ENCODE assay signal across 14 cellular contexts in genomic region chr6:37126554-37126906, GRCh38. TPM values are rescaled to one million over a fixed set of nuclear protein-coding genes. Genes with fewer than 3 reads are reported as not detected.
DNase-seq lines count a peak whose midpoint lies in the region; ATAC-seq and TF ChIP-seq lines count a peak whose summit lies in the region.
"Had no signal": no experiment of that assay in that cellular context is flagged by ENCODE, and none has a peak within 500 bp of the region (broad histone marks: within the 10 kb centered on the region; RNA-seq: fewer than 3 reads in every experiment).

No MANE protein-coding gene starts in this region.

- H3K4me3 Mint-ChIP-seq in GM23338 = peak overlapping the region; percentile 66
- no peak overlapping the region for H3K4me3 Mint-ChIP-seq in endothelial cell (ENCODE audit: unreplicated experiment)
- peak overlapping the region; percentile 73 for H3K4me3 Mint-ChIP-seq in neural progenitor cell
- H3K4me3 Mint-ChIP-seq: activated CD8-positive, alpha-beta T cell treated with anti-CD3 and anti-CD28 coated beads for 36 hours had no signal

- H3K27me3 Mint-ChIP-seq in GM23338 (ENCODE audit: insufficient read depth, low read depth, poor library complexity) (peaks cover 15% of the 10 kb centered on the region), endothelial cell (ENCODE audit: unreplicated experiment) (peaks cover 5% of the 10 kb centered on the region), neural progenitor cell (ENCODE audit: insufficient read depth, low read depth) (peaks cover 18% of the 10 kb centered on the region)
- H3K27me3 Mint-ChIP-seq: activated CD8-positive, alpha-beta T cell treated with anti-CD3 and anti-CD28 coated beads for 36 hours had no signal

- H3K79me2 ChIP-seq in GM23338 (replicated peaks; ENCODE audit: insufficient read depth) = peaks cover 66% of the 10 kb centered on the region
- H3K79me2 ChIP-seq in neural progenitor cell (ENCODE audit: low read depth) = peaks cover 3% of the 10 kb centered on the region

- DNase-seq in GM23338 (ENCODE audit: low spot score) (no peak), Panc1 (ENCODE audit: low read depth, low spot score) (no peak), endothelial cell (ENCODE audit: low spot score) (no peak), neural progenitor cell (ENCODE audit: low spot score) (no peak), GM10248 (ENCODE audit: extremely low spot score) (no peak), retina (no peak), NCI-H1417 treated with DMSO at 0.1 percent for 48 hours (lab: John Stamatoyannopoulos, UW) (no peak), GM13977 (ENCODE audit: low spot score) (no peak)
- DNase-seq: activated CD8-positive, alpha-beta T cell treated with anti-CD3 and anti-CD28 coated beads for 36 hours; BE2C; colonic mucosa; erythroblast; left colon; NCI-H1694 had no signal

- H3K9ac ChIP-seq in neural progenitor cell = no peak overlapping the region

- intact Hi-C loops in Panc1 (cut with micrococcal nuclease; ENCODE audit: unreplicated experiment) = loop anchor here (5.0 kb wide), 1 partner anchor 69 kb away; no protein-coding TSS in a partner anchor

- peaks cover 36% of the 10 kb centered on the region for H3K36me3 Mint-ChIP-seq in GM23338 (ENCODE audit: low read depth)
- H3K36me3 Mint-ChIP-seq in endothelial cell (ENCODE audit: low read depth, unreplicated experiment) = no peaks in the 10 kb centered on the region
- H3K36me3 Mint-ChIP-seq in neural progenitor cell = no peaks in the 10 kb centered on the region

- H3K9me3 Mint-ChIP-seq in GM23338 = no peaks in the 10 kb centered on the region
- H3K9me3 Mint-ChIP-seq in endothelial cell (ENCODE audit: unreplicated experiment) = no peaks in the 10 kb centered on the region
- H3K9me3 Mint-ChIP-seq in neural progenitor cell = no peaks in the 10 kb centered on the region
- H3K9me3 Mint-ChIP-seq: activated CD8-positive, alpha-beta T cell treated with anti-CD3 and anti-CD28 coated beads for 36 hours had no signal

- peaks cover 66% of the 10 kb centered on the region for H3K4me1 Mint-ChIP-seq in GM23338
- peaks cover 20% of the 10 kb centered on the region for H3K4me1 Mint-ChIP-seq in endothelial cell (ENCODE audit: unreplicated experiment)
- H3K4me1 Mint-ChIP-seq in neural progenitor cell = peaks cover 64% of the 10 kb centered on the region

- ATAC-seq in GM23338 = no peak
- no peak for ATAC-seq in Panc1
- ATAC-seq: activated CD8-positive, alpha-beta T cell treated with anti-CD3 and anti-CD28 coated beads for 36 hours; left colon had no signal

- H2AFZ ChIP-seq in GM23338 = no peak overlapping the region
- H2AFZ ChIP-seq in neural progenitor cell (replicated peaks) = no peak overlapping the region

- H3K36me3 ChIP-seq in GM23338 (ENCODE audit: insufficient read depth) = peaks cover under 1% of the 10 kb centered on the region
- H3K36me3 ChIP-seq in Panc1 (ENCODE audit: control insufficient read depth, insufficient read depth, low read length) = no peaks in the 10 kb centered on the region
- H3K36me3 ChIP-seq in neural progenitor cell = no peaks in the 10 kb centered on the region
- H3K36me3 ChIP-seq: BE2C, colonic mucosa had no signal

- no TSS peak for BruUV-seq in Panc1 (replicated peaks; lab: Mats Ljungman, UMichigan)

- no peaks in the 10 kb centered on the region for H3K27me3 ChIP-seq in GM23338 (ENCODE audit: insufficient read depth)
- no peaks in the 10 kb centered on the region for H3K27me3 ChIP-seq in Panc1 (ENCODE audit: control insufficient read depth, insufficient read depth, low read length)
- no peaks in the 10 kb centered on the region for H3K27me3 ChIP-seq in neural progenitor cell
- H3K27me3 ChIP-seq: BE2C, colonic mucosa had no signal

- H3K27ac Mint-ChIP-seq in GM23338 (peak overlapping the region; percentile 97), endothelial cell (ENCODE audit: unreplicated experiment) (peak overlapping the region; percentile 90), neural progenitor cell (peak overlapping the region; percentile 98)
- H3K27ac Mint-ChIP-seq: activated CD8-positive, alpha-beta T cell treated with anti-CD3 and anti-CD28 coated beads for 36 hours had no signal

- H3K4me2 ChIP-seq in GM23338 (peak overlapping the region; percentile 35), neural progenitor cell (peak overlapping the region; percentile 56)

- 0 out of 2 replicates have a peak, but pooled peaks cover 3% of the 10 kb centered on the region for H4K20me1 ChIP-seq in GM23338 (replicated peaks; ENCODE audit: insufficient read depth)
- peaks cover 10% of the 10 kb centered on the region for H4K20me1 ChIP-seq in neural progenitor cell (ENCODE audit: low read depth)

- H3K4me3 ChIP-seq in GM23338 (peak overlapping the region; percentile 44), Panc1 (ENCODE audit: low read depth in 2 of 2, low read length in 2 of 2) (peak overlapping the region; percentile 14 to 19; a peak in 3 of 4 replicates), neural progenitor cell (peak overlapping the region; percentile 29)
- H3K4me3 ChIP-seq: colonic mucosa had no signal

- in situ Hi-C loops in Panc1 (cut with HindIII; ENCODE audit: low pct_unique_long_range_greater_than_20kb, low sequenced_read_pairs) = no loop called here
- in situ Hi-C loops in GM13977 (cut with MboI; ENCODE audit: low pct_unique_long_range_greater_than_20kb, low sequenced_read_pairs, unreplicated experiment) = no loop called here

- H3K9me3 ChIP-seq in Panc1 (ENCODE audit: control insufficient read depth, insufficient read depth, low read depth, low read length) (no peaks in the 10 kb centered on the region), neural progenitor cell (ENCODE audit: low read depth) (no peaks in the 10 kb centered on the region)
- H3K9me3 ChIP-seq: BE2C, colonic mucosa had no signal

- CTCF ChIA-PET in Panc1 (lab: Charles Lee) = no interaction called here
- CTCF ChIA-PET in GM10248 (lab: Yijun Ruan, JAX) = no interaction called here

- no peak for TF ChIP-seq CTCF in GM23338 (conservative IDR thresholded peaks at IDR 0.05; ENCODE audit: low read depth in 2 of 2)
- no peak for TF ChIP-seq CTCF in Panc1 (IDR thresholded peaks at IDR 0.05)
- TF ChIP-seq CTCF in endothelial cell (IDR thresholded peaks at IDR 0.05; ENCODE audit: unreplicated experiment) = no peak
- TF ChIP-seq CTCF in neural progenitor cell (IDR thresholded peaks at IDR 0.05) = peak; percentile 26
- TF ChIP-seq CTCF in GM10248 (IDR thresholded peaks at IDR 0.05; ENCODE audit: control extremely low read depth, extremely low read depth, low read depth, missing control alignments) = no peak
- no peak for TF ChIP-seq CTCF in GM13977 (IDR thresholded peaks at IDR 0.05; ENCODE audit: extremely low read depth, insufficient read depth, missing control alignments)

- H3K27ac ChIP-seq in GM23338 (ENCODE audit: low read depth) (peak overlapping the region; percentile 95), Panc1 (ENCODE audit: low read length) (peak overlapping the region; percentile 98), neural progenitor cell (peak overlapping the region; percentile 72)
- H3K27ac ChIP-seq: colonic mucosa had no signal

- POLR2A ChIA-PET in Panc1 (lab: Charles Lee) = no interaction called here
- POLR2A ChIA-PET in GM10248 (lab: Yijun Ruan, JAX) = no interaction called here

- peaks cover 63% of the 10 kb centered on the region for H3K4me1 ChIP-seq in GM23338 (ENCODE audit: insufficient read depth)
- H3K4me1 ChIP-seq in Panc1 (ENCODE audit: control insufficient read depth, insufficient read depth, low read length) = peaks cover 53% of the 10 kb centered on the region
- peaks cover 27% of the 10 kb centered on the region for H3K4me1 ChIP-seq in neural progenitor cell

- H3F3A ChIP-seq in GM23338 (replicated peaks; ENCODE audit: low read depth) (peaks cover 19% of the 10 kb centered on the region), neural progenitor cell (ENCODE audit: low read depth) (peaks cover 58% of the 10 kb centered on the region)

- no peaks in the 10 kb centered on the region for H3K9me2 ChIP-seq in GM23338 (ENCODE audit: insufficient read depth)

TF ChIP-seq in GM23338, 12 proteins besides CTCF, POLR2A, EP300 and RAD21 (continues in another document):
- no peak for TF ChIP-seq JUNB (IDR thresholded peaks at IDR 0.05; ENCODE audit: unreplicated experiment)

RNA-seq across cellular contexts. Expression of gene PIM1, which starts 43.4 kb away (rescaled TPM):
- 64.0 and 74.2 TPM in 2 replicates for total RNA-seq in GM23338 (2014; rRNA removed; shearing (Covaris generic))
- polyA plus RNA-seq in GM23338 (2016; fragmentation: Nextera tagmentation; extraction: Ambion mirVana) = 43.7 and 46.0 TPM in 2 replicates
- total RNA-seq in Panc1 (2021; ENCODE audit: unreplicated experiment) = 42.1 TPM
- 24.5 TPM for polyA plus RNA-seq in Panc1 (2012; ENCODE audit: insufficient read length)
- total RNA-seq in endothelial cell (ENCODE audit: unreplicated experiment) = 9.6 TPM
- total RNA-seq in neural progenitor cell (ENCODE audit: low replicate concordance) = 9.1 and 18.9 TPM in 2 replicates
